Comparison of ENCODE assay signal across 8 cellular contexts in genomic region chr3:71723452-71724170, GRCh38. TPM values are rescaled to one million over a fixed set of nuclear protein-coding genes. Genes with fewer than 3 reads are reported as not detected.
DNase-seq lines count a peak whose midpoint lies in the region; ATAC-seq, FAIRE-seq and TF ChIP-seq lines count a peak whose summit lies in the region.

No MANE protein-coding gene starts in this region.

- TF ChIP-seq POLR2A in tibial nerve (IDR thresholded peaks at IDR 0.05): no peak

- H3K27ac ChIP-seq in left ventricle myocardium inferior (replicated peaks) (no peak overlapping the region), tibial nerve (peak overlapping the region in 2 of 4 donors; percentile 84 to 88)

- no peak for TF ChIP-seq EP300 in tibial nerve (IDR thresholded peaks at IDR 0.05)

- DNase-seq in left ventricle myocardium inferior: no peak
- DNase-seq in Right ventricle myocardium superior: no peak
- peak; percentile 50 to 60 for DNase-seq in activated CD4-positive, alpha-beta T cell treated with anti-CD3 and anti-CD28 coated beads for 4 hours
- DNase-seq in tibial nerve (ENCODE audit: low spot score in 2 of 2): no peak
- DNase-seq in NCI-H2196 treated with DMSO at 0.1 percent for 48 hours (lab: John Stamatoyannopoulos, UW; ENCODE audit: unreplicated experiment): no peak
- DNase-seq in epidermal melanocyte (ENCODE audit: insufficient read length, low spot score): no peak
- no peak for DNase-seq in cerebellum (ENCODE audit: low spot score)

- peak overlapping the region; percentile 74 for H3K4me3 ChIP-seq in left ventricle myocardium inferior
- peak overlapping the region; percentile 52 to 84 (median 67) for H3K4me3 ChIP-seq in tibial nerve

- 53 to 60% methylated on average over 6 of the region's 6 CpGs for WGBS in tibial nerve, 2 donors

- no peaks in the 10 kb centered on the region for H3K36me3 ChIP-seq in left ventricle myocardium inferior
- no peaks in the 10 kb centered on the region for H3K36me3 ChIP-seq in tibial nerve

- H3K4me1 ChIP-seq in left ventricle myocardium inferior: peaks cover 26% of the 10 kb centered on the region
- peaks cover 0 to 25% (median 6%) of the 10 kb centered on the region in 4 donors for H3K4me1 ChIP-seq in tibial nerve

- intact Hi-C loops in left ventricle myocardium inferior (cut with micrococcal nuclease) (no loop called here), Right ventricle myocardium superior (cut with DNase I) (no loop called here)

- FAIRE-seq in islet of Langerhans (lab: Jason Lieb, UNC): peak; percentile 85

- H3K27me3 ChIP-seq in left ventricle myocardium inferior (ENCODE audit: low read depth): no peaks in the 10 kb centered on the region
- H3K27me3 ChIP-seq in tibial nerve: no peaks in the 10 kb centered on the region

- ATAC-seq in Right ventricle myocardium superior (ENCODE audit: poor library complexity): no peak

- TF ChIP-seq CTCF in left ventricle myocardium inferior (IDR thresholded peaks at IDR 0.05; ENCODE audit: borderline replicate concordance) (no peak), tibial nerve (IDR thresholded peaks at IDR 0.05) (no peak)

- H3K9me3 ChIP-seq in left ventricle myocardium inferior (replicated peaks): no peaks in the 10 kb centered on the region
- no peaks in the 10 kb centered on the region for H3K9me3 ChIP-seq in tibial nerve

RNA-seq across cellular contexts. Expression of gene EIF4E3, which starts 1.6 kb away (rescaled TPM):
- total RNA-seq in left ventricle myocardium inferior (48.9 TPM), Right ventricle myocardium superior (52.6 TPM), tibial nerve (10 to 100 TPM; 11.2 to 23.8 (median 16.0) TPM), cerebellum (15.3 TPM)

RNA-seq across cellular contexts. Expression of gene GPR27, which starts 30.0 kb away (rescaled TPM):
- 7.3 TPM for total RNA-seq in left ventricle myocardium inferior
- 3.7 TPM for total RNA-seq in Right ventricle myocardium superior
- 1 to 10 TPM; 2.9 to 6.9 (median 4.0) TPM for total RNA-seq in tibial nerve
- total RNA-seq in cerebellum: 15.7 TPM

Comparison
In these comparisons a context has a peak if more than half of its experiments do, and no peak if none do; other contexts are left out.
1. DNase-seq: peak in activated CD4-positive, alpha-beta T cell treated with anti-CD3 and anti-CD28 coated beads for 4 hours (2 of 2); none in left ventricle myocardium inferior (single experiment), Right ventricle myocardium superior (single experiment), tibial nerve (0 of 2), NCI-H2196 treated with DMSO at 0.1 percent for 48 hours (single experiment), epidermal melanocyte (single experiment) and cerebellum (single experiment).